Comparison of ENCODE assay signal across 1 cellular context in the genomic region with DNA sequence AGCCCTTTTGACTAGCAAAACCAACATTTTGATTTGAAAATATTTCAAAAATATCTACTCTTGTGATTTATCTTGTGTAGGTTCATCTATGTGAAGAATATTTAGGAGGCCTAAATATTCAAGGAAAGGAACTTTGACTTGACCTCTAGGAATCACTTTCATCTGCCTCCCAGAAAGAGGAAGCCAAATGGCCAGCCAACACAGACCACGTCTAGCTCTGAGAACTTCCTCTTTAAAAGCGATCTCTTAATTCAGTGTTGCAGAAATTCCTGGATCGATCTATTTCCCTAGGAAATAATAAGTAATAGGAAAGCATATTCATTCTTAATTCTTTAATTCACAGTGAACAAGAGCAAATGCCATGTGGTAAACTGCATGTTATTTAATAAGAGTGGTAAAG.
A peak's percentile ranks its signal among the peaks of the same experiment; 100 is the strongest.
TF ChIP-seq lines count a peak whose summit lies in the region.

No MANE protein-coding gene starts in this region.

TF ChIP-seq in K562, 482 proteins besides CTCF, POLR2A, EP300 and RAD21:
- TF ChIP-seq SPI1 (IDR thresholded peaks at IDR 0.05; ENCODE audit: borderline replicate concordance, low read depth, low read length) = peak; percentile 84; the same call in 1 of the 2 replicates
- no peak for TF ChIP-seq ZFPM2 (CRISPR knock-in tag; IDR thresholded peaks at IDR 0.05)
TF ChIP-seq in K562: peak in this region for 1.
